Comparison of ENCODE assay signal across 23 cellular contexts in genomic region chr21:34997295-34997694, GRCh38. TPM values are rescaled to one million over a fixed set of nuclear protein-coding genes. Genes with fewer than 3 reads are reported as not detected.
DNase-seq lines count a peak whose midpoint lies in the region; ATAC-seq and FAIRE-seq lines count a peak whose summit lies in the region.
"Had no signal": no experiment of that assay in that cellular context is flagged by ENCODE, and none has a peak within 500 bp of the region (broad histone marks: within the 10 kb centered on the region; RNA-seq: fewer than 3 reads in every experiment).

No MANE protein-coding gene starts in this region.

- H3K4me2 ChIP-seq in GM23248 (ENCODE audit: unreplicated experiment) = peak overlapping the region; percentile 62

- H3K4me1 ChIP-seq in CD4-positive, CD25-positive, alpha-beta regulatory T cell (ENCODE audit: control insufficient read depth, insufficient read depth, low read length, poor library complexity, severe bottlenecking) = peaks cover 46% of the 10 kb centered on the region
- H3K4me1 ChIP-seq in GM23248 (ENCODE audit: insufficient read depth) (peaks cover 50% of the 10 kb centered on the region), small intestine (ENCODE audit: control insufficient read depth in 2 of 2, insufficient read depth in 1 of 2, low read depth in 1 of 2, low read length in 1 of 2) (no peaks in the 10 kb centered on the region)
- H3K4me1 ChIP-seq: adrenal gland had no signal

- POLR2A ChIA-PET in naive thymus-derived CD8-positive, alpha-beta T cell (lab: Charles Lee) = no interaction called here

- no peaks in the 10 kb centered on the region for H3K27me3 ChIP-seq in CD4-positive, CD25-positive, alpha-beta regulatory T cell (ENCODE audit: control insufficient read depth, insufficient read depth, low read length)
- H3K27me3 ChIP-seq in GM23248 (replicated peaks; ENCODE audit: insufficient read depth) = no peaks in the 10 kb centered on the region
- H3K27me3 ChIP-seq in small intestine (ENCODE audit: control insufficient read depth in 2 of 2, insufficient read depth in 2 of 2, low read length in 2 of 2) = no peaks in the 10 kb centered on the region
- H3K27me3 ChIP-seq: adrenal gland, cardiac muscle cell, tibial nerve had no signal

- 28 to 33% methylated on average over 4 of the region's 4 CpGs for whole genome bisulfite sequencing in GM23248 (ENCODE audit: low coverage in 1 of 2, low lambda C conversion rate in 2 of 2, missing lambda C conversion rate in 2 of 2), 2 experiments
- 55 to 89% (median 82%) methylated on average over 4 of the region's 4 CpGs for WGBS in small intestine, 3 donors

- no peaks in the 10 kb centered on the region for H4K20me1 ChIP-seq in GM23248 (ENCODE audit: insufficient read depth)

- no peak for DNase-seq in CD4-positive, CD25-positive, alpha-beta regulatory T cell
- DNase-seq in GM23248 = peak; percentile 14
- DNase-seq in activated T-helper 2 cell treated with anti-CD3 and anti-CD28 coated beads, Interferon-gamma antibody, Interleukin-2, Interleukin-4, amounts not matched to agents 10 μg/mL and 5 μg/mL and 100 μg/mL, durations not matched to agents 14 hours and 24 hours and 36 hours (ENCODE audit: low spot score) = no peak
- DNase-seq in naive thymus-derived CD8-positive, alpha-beta T cell = no peak
- DNase-seq in small intestine = no peak
- no peak for DNase-seq in H4 (ENCODE audit: low spot score)
- DNase-seq in DMS79 treated with DMSO at 0.1 percent for 48 hours (lab: John Stamatoyannopoulos, UW) = no peak
- DNase-seq: activated CD4-positive, alpha-beta memory T cell treated with anti-CD3 and anti-CD28 coated beads, Interleukin-2, amount 10 ng/mL, durations not matched to agents 7 days and 5 days; activated T-cell treated with anti-CD3 and anti-CD28 coated beads, Interleukin-2, amount 50 U/mL, for 48 hours; adrenal gland; left ventricle myocardium superior; mucosa of descending colon; NCI-H1417 treated with DMSO at 0.1 percent for 48 hours; NCI-H526; nucleus accumbens; SW 1271 had no signal

- ATAC-seq in CD4-positive, CD25-positive, alpha-beta regulatory T cell (ENCODE audit: low read depth in 2 of 2) = no peak
- ATAC-seq in naive thymus-derived CD8-positive, alpha-beta T cell = no peak
- ATAC-seq in GM19463 (IDR thresholded peaks at IDR 0.05; ENCODE audit: unreplicated experiment) = no peak
- ATAC-seq: left ventricle myocardium superior, mucosa of descending colon, Right ventricle myocardium inferior had no signal

- intact Hi-C loops in activated T-helper 2 cell treated with anti-CD3 and anti-CD28 coated beads, Interferon-gamma antibody, Interleukin-2, Interleukin-4, amounts not matched to agents 10 μg/mL and 5 μg/mL and 100 μg/mL, durations not matched to agents 14 hours and 24 hours and 36 hours (cut with micrococcal nuclease) = no loop called here

- peaks cover 43 to 74% (median 56%) of the 10 kb centered on the region in 4 donors for H3K4me1 Mint-ChIP-seq in CD4-positive, CD25-positive, alpha-beta regulatory T cell
- H3K4me1 Mint-ChIP-seq in activated T-helper 2 cell treated with anti-CD3 and anti-CD28 coated beads, Interferon-gamma antibody, Interleukin-2, Interleukin-4, amounts not matched to agents 10 μg/mL and 5 μg/mL and 100 μg/mL, durations not matched to agents 14 hours and 24 hours and 36 hours (ENCODE audit: low read depth) = peaks cover 63% of the 10 kb centered on the region
- peaks cover 40 to 72% (median 67%) of the 10 kb centered on the region in 4 donors for H3K4me1 Mint-ChIP-seq in naive thymus-derived CD8-positive, alpha-beta T cell

- peaks cover 23% of the 10 kb centered on the region for H3F3A ChIP-seq in GM23248 (ENCODE audit: insufficient read depth)

- no peak for FAIRE-seq in small intestine (lab: Jason Lieb, UNC)
- FAIRE-seq: G401.6, H54 had no signal

- no peaks in the 10 kb centered on the region for H3K79me2 ChIP-seq in GM23248 (ENCODE audit: insufficient read depth)

- peak overlapping the region in 2 of 3 donors; percentile 37 to 86 for H3K27ac Mint-ChIP-seq in CD4-positive, CD25-positive, alpha-beta regulatory T cell
- peak overlapping the region; percentile 67 for H3K27ac Mint-ChIP-seq in activated T-helper 2 cell treated with anti-CD3 and anti-CD28 coated beads, Interferon-gamma antibody, Interleukin-2, Interleukin-4, amounts not matched to agents 10 μg/mL and 5 μg/mL and 100 μg/mL, durations not matched to agents 14 hours and 24 hours and 36 hours
- H3K27ac Mint-ChIP-seq in naive thymus-derived CD8-positive, alpha-beta T cell = peak overlapping the region in 7 of 10 donors; percentile 11 to 68 (median 40)
- H3K27ac Mint-ChIP-seq: activated CD4-positive, alpha-beta memory T cell treated with anti-CD3 and anti-CD28 coated beads, Interleukin-2, amount 10 ng/mL, durations not matched to agents 7 days and 5 days had no signal

- no peak overlapping the region for H3K27ac ChIP-seq in CD4-positive, CD25-positive, alpha-beta regulatory T cell (ENCODE audit: insufficient read depth, low read length, poor library complexity, severe bottlenecking)
- peak overlapping the region; percentile 91 for H3K27ac ChIP-seq in GM23248
- H3K27ac ChIP-seq in small intestine (ENCODE audit: low read depth in 1 of 2, low read length in 1 of 2) = no peak overlapping the region
- H3K27ac ChIP-seq: adrenal gland, cardiac muscle cell, VCaP had no signal

- no peaks in the 10 kb centered on the region for H3K9me3 Mint-ChIP-seq in CD4-positive, CD25-positive, alpha-beta regulatory T cell
- H3K9me3 Mint-ChIP-seq in activated T-helper 2 cell treated with anti-CD3 and anti-CD28 coated beads, Interferon-gamma antibody, Interleukin-2, Interleukin-4, amounts not matched to agents 10 μg/mL and 5 μg/mL and 100 μg/mL, durations not matched to agents 14 hours and 24 hours and 36 hours = no peaks in the 10 kb centered on the region
- H3K9me3 Mint-ChIP-seq in naive thymus-derived CD8-positive, alpha-beta T cell = no peaks in the 10 kb centered on the region
- H3K9me3 Mint-ChIP-seq: activated CD4-positive, alpha-beta memory T cell treated with anti-CD3 and anti-CD28 coated beads, Interleukin-2, amount 10 ng/mL, durations not matched to agents 7 days and 5 days had no signal

- peak overlapping the region in 2 of 4 donors; percentile 42 to 45 for H3K4me3 Mint-ChIP-seq in CD4-positive, CD25-positive, alpha-beta regulatory T cell
- H3K4me3 Mint-ChIP-seq in activated T-helper 2 cell treated with anti-CD3 and anti-CD28 coated beads, Interferon-gamma antibody, Interleukin-2, Interleukin-4, amounts not matched to agents 10 μg/mL and 5 μg/mL and 100 μg/mL, durations not matched to agents 14 hours and 24 hours and 36 hours (ENCODE audit: low read depth) = no peak overlapping the region
- peak overlapping the region in 1 of 10 donors; percentile 10 for H3K4me3 Mint-ChIP-seq in naive thymus-derived CD8-positive, alpha-beta T cell
- H3K4me3 Mint-ChIP-seq: activated CD4-positive, alpha-beta memory T cell treated with anti-CD3 and anti-CD28 coated beads, Interleukin-2, amount 10 ng/mL, durations not matched to agents 7 days and 5 days had no signal

- no peaks in the 10 kb centered on the region for H3K27me3 Mint-ChIP-seq in CD4-positive, CD25-positive, alpha-beta regulatory T cell
- H3K27me3 Mint-ChIP-seq in activated T-helper 2 cell treated with anti-CD3 and anti-CD28 coated beads, Interferon-gamma antibody, Interleukin-2, Interleukin-4, amounts not matched to agents 10 μg/mL and 5 μg/mL and 100 μg/mL, durations not matched to agents 14 hours and 24 hours and 36 hours (ENCODE audit: low read depth) = no peaks in the 10 kb centered on the region
- no peaks in the 10 kb centered on the region for H3K27me3 Mint-ChIP-seq in naive thymus-derived CD8-positive, alpha-beta T cell
- H3K27me3 Mint-ChIP-seq: activated CD4-positive, alpha-beta memory T cell treated with anti-CD3 and anti-CD28 coated beads, Interleukin-2, amount 10 ng/mL, durations not matched to agents 7 days and 5 days had no signal

- H3K4me3 ChIP-seq in CD4-positive, CD25-positive, alpha-beta regulatory T cell (ENCODE audit: low read depth, low read length) = peak overlapping the region; percentile 41
- H3K4me3 ChIP-seq in GM23248 (peak overlapping the region; percentile 30; the same call in 1 of the 2 replicates), small intestine (ENCODE audit: low read depth in 1 of 2, low read length in 2 of 2) (no peak overlapping the region)
- H3K4me3 ChIP-seq: adrenal gland, cardiac muscle cell, mucosa of descending colon, tibial nerve had no signal

- in situ Hi-C loops in GM23248 (cut with MboI) = no loop called here

- peaks cover 3% of the 10 kb centered on the region for H3K36me3 ChIP-seq in CD4-positive, CD25-positive, alpha-beta regulatory T cell (ENCODE audit: control insufficient read depth, insufficient read depth, low read length)
- H3K36me3 ChIP-seq in GM23248 (ENCODE audit: low read depth) (no peaks in the 10 kb centered on the region), small intestine (ENCODE audit: control insufficient read depth in 2 of 2, insufficient read depth in 2 of 2, low read length in 2 of 2) (no peaks in the 10 kb centered on the region)
- H3K36me3 ChIP-seq: adrenal gland, cardiac muscle cell, tibial nerve had no signal

- no peaks in the 10 kb centered on the region for H3K9me2 ChIP-seq in GM23248 (ENCODE audit: insufficient read depth)

- no peaks in the 10 kb centered on the region for H3K9me3 ChIP-seq in CD4-positive, CD25-positive, alpha-beta regulatory T cell (ENCODE audit: control insufficient read depth in 2 of 2, low read length in 2 of 2)
- H3K9me3 ChIP-seq in GM23248 (ENCODE audit: low read depth) (no peaks in the 10 kb centered on the region), small intestine (ENCODE audit: control insufficient read depth, low read depth) (no peaks in the 10 kb centered on the region)
- H3K9me3 ChIP-seq: adrenal gland, mucosa of descending colon, tibial nerve had no signal

- H3K9ac ChIP-seq in GM23248 = peak overlapping the region; percentile 70

- H3K36me3 Mint-ChIP-seq in CD4-positive, CD25-positive, alpha-beta regulatory T cell = peaks cover 27% of the 10 kb centered on the region
- H3K36me3 Mint-ChIP-seq in activated T-helper 2 cell treated with anti-CD3 and anti-CD28 coated beads, Interferon-gamma antibody, Interleukin-2, Interleukin-4, amounts not matched to agents 10 μg/mL and 5 μg/mL and 100 μg/mL, durations not matched to agents 14 hours and 24 hours and 36 hours (ENCODE audit: low read depth) = peaks cover 52% of the 10 kb centered on the region
- H3K36me3 Mint-ChIP-seq in naive thymus-derived CD8-positive, alpha-beta T cell = peaks cover 0 to 22% (median 3%) of the 10 kb centered on the region in 3 donors

- H2AFZ ChIP-seq in GM23248 = peak overlapping the region; percentile 35; the same call in 1 of the 2 replicates

RNA-seq across cellular contexts. Expression of gene RUNX1, which starts 51.8 kb away (rescaled TPM):
- total RNA-seq in CD4-positive, CD25-positive, alpha-beta regulatory T cell = 133 TPM
- 10 to 100 TPM; 14.2 to 22.7 (median 21.0) TPM for polyA plus RNA-seq in CD4-positive, CD25-positive, alpha-beta regulatory T cell
- 32.6 and 35.3 TPM in 2 replicates for total RNA-seq in GM23248 (2014; rRNA removed; shearing (Covaris generic))
- polyA plus RNA-seq in GM23248 (2016; fragmentation: Nextera tagmentation; extraction: Ambion mirVana) (21.3 and 23.1 TPM in 2 replicates), small intestine (1 to 10 TPM; 2.5 to 5.8 (median 3.2) TPM)
- 120 and 121 TPM in 2 replicates for total RNA-seq in activated T-helper 2 cell treated with anti-CD3 and anti-CD28 coated beads, Interferon-gamma antibody, Interleukin-2, Interleukin-4, amounts not matched to agents 10 μg/mL and 5 μg/mL and 100 μg/mL, durations not matched to agents 14 hours and 24 hours and 36 hours
- 10 to 100 TPM; 67.1 to 69.0 TPM for total RNA-seq in naive thymus-derived CD8-positive, alpha-beta T cell
- 10 to 100 TPM; 13.1 to 22.6 (median 15.1) TPM for polyA plus RNA-seq in naive thymus-derived CD8-positive, alpha-beta T cell
- total RNA-seq in H4 (2014; rRNA removed; shearing (Covaris generic)) = 4.6 and 4.9 TPM in 2 replicates
- polyA plus RNA-seq: cardiac muscle cell had no signal

Comparison
In these comparisons a context has a peak if more than half of its experiments do, and no peak if none do; other contexts are left out.
1. H3K4me3 ChIP-seq: peak in CD4-positive, CD25-positive, alpha-beta regulatory T cell (single experiment) and GM23248 (single experiment); none in small intestine (0 of 2).
2. Peak in every context shown above with its lines, with median percentiles within 50 percentile points of each other: H3K27ac Mint-ChIP-seq.